Comparison of ENCODE assay signal across 18 cellular contexts in the genomic region with DNA sequence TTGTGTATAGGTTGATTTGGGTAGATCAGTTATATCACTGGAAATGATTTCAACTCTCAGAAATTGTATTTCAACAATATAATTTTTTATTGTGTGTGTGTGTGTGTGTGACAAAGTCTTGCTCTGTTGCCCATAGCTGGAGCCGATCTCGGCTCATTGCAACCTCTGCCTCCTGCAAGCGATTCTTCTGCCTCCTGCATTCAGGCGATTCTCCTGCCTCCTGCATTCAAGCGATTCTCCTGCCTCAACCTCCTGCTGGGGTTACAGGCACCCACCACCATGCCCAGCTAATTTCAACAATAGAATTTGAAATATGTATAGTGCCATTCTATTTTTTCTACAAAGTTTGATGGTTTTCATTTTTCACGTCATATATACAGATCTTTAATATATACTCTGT. TPM values are rescaled to one million over a fixed set of nuclear protein-coding genes. Genes with fewer than 3 reads are reported as not detected.
A peak's percentile ranks its signal among the peaks of the same experiment; 100 is the strongest.
DNase-seq lines count a peak whose midpoint lies in the region; ATAC-seq and TF ChIP-seq lines count a peak whose summit lies in the region.
"Had no signal": no experiment of that assay in that cellular context is flagged by ENCODE, and none has a peak within 500 bp of the region (broad histone marks: within the 10 kb centered on the region; RNA-seq: fewer than 3 reads in every experiment).

No MANE protein-coding gene starts in this region.

- peak overlapping the region; percentile 17; the same call in 1 of the 2 replicates for H3K27ac ChIP-seq in HCT116 (ENCODE audit: low read depth, low read length)
- peak overlapping the region; percentile 79 for H3K27ac ChIP-seq in iPS-18a (ENCODE audit: low read length)
- no peak overlapping the region for H3K27ac ChIP-seq in gastrocnemius medialis
- H3K27ac ChIP-seq: vagina had no signal

- H4K20me1 ChIP-seq in HCT116 (ENCODE audit: insufficient read depth), result no peaks in the 10 kb centered on the region

- in situ Hi-C loops in gastrocnemius medialis (cut with MboI; ENCODE audit: low sequenced_read_pairs in 4 of 4), result no loop called here

- DNase-seq in HCT116 (ENCODE audit: low read depth, low spot score) (no peak), retinal pigment epithelial cell (ENCODE audit: low read depth) (no peak), gastrocnemius medialis (no peak), NCI-H345 (lab: John Stamatoyannopoulos, UW) (no peak)
- DNase-seq: activated CD4-positive, alpha-beta T cell treated with anti-CD3 and anti-CD28 coated beads for 1 hour; activated T-cell treated with anti-CD3 and anti-CD28 coated beads, Interleukin-2, amount 50 U/mL, for 72 hours; CD4-positive, alpha-beta memory T cell; DND-41; mesendoderm; MG63; NCI-H2227 treated with DMSO at 0.1 percent for 48 hours; psoas muscle had no signal

- peaks cover 43% of the 10 kb centered on the region for H3K4me1 Mint-ChIP-seq in activated T-helper 17 cell treated with anti-CD3 and anti-CD28 coated beads, Interleukin-2, amount 50 U/mL, for 72 hours

- H3K9me3 ChIP-seq in HCT116 (ENCODE audit: control insufficient read depth in 1 of 2, insufficient read depth in 1 of 2, low read depth in 1 of 2, low read length in 2 of 2), result no peaks in the 10 kb centered on the region; a peak in 1 of 4 replicates
- no peaks in the 10 kb centered on the region for H3K9me3 ChIP-seq in iPS-18a (ENCODE audit: control insufficient read depth, low read depth, low read length)
- no peaks in the 10 kb centered on the region for H3K9me3 ChIP-seq in gastrocnemius medialis
- H3K9me3 ChIP-seq: MG63, psoas muscle, vagina had no signal

- TF ChIP-seq CTCF in HCT116 (IDR thresholded peaks at IDR 0.05 in 2 of 3, conservative IDR thresholded peaks at IDR 0.05 in 1 of 3; ENCODE audit: borderline replicate concordance in 1 of 3, insufficient read depth in 1 of 3, low read depth in 2 of 3, low read length in 2 of 3) (no peak), retinal pigment epithelial cell (conservative IDR thresholded peaks at IDR 0.05; ENCODE audit: low read depth, low read length) (no peak), gastrocnemius medialis (IDR thresholded peaks at IDR 0.05 in 4 of 5, conservative IDR thresholded peaks at IDR 0.05 in 1 of 5) (no peak)

- no peaks in the 10 kb centered on the region for H3K36me3 ChIP-seq in HCT116 (ENCODE audit: control insufficient read depth in 1 of 2, insufficient read depth in 2 of 2, low read length in 2 of 2)
- no peaks in the 10 kb centered on the region for H3K36me3 ChIP-seq in iPS-18a (ENCODE audit: control insufficient read depth, low read depth, low read length)
- no peaks in the 10 kb centered on the region for H3K36me3 ChIP-seq in gastrocnemius medialis
- H3K36me3 ChIP-seq: MG63, vagina had no signal

- BruUV-seq in HCT116 (replicated peaks; lab: Mats Ljungman, UMichigan), result no TSS peak

- no peaks in the 10 kb centered on the region for H3K9me2 ChIP-seq in HCT116 (ENCODE audit: insufficient read depth)

- peak overlapping the region; percentile 71 for H3K4me3 Mint-ChIP-seq in activated T-helper 17 cell treated with anti-CD3 and anti-CD28 coated beads, Interleukin-2, amount 50 U/mL, for 72 hours

- H3K27me3 ChIP-seq in HCT116 (ENCODE audit: insufficient read depth, low read length), result no peaks in the 10 kb centered on the region
- H3K27me3 ChIP-seq in iPS-18a (ENCODE audit: control insufficient read depth, insufficient read depth, low read length), result no peaks in the 10 kb centered on the region
- H3K27me3 ChIP-seq in gastrocnemius medialis, result no peaks in the 10 kb centered on the region
- H3K27me3 ChIP-seq: MG63, vagina had no signal

- H2AFZ ChIP-seq in HCT116 (ENCODE audit: low read depth, low read length, poor library complexity, severe bottlenecking), result no peak overlapping the region

- H3K27ac Mint-ChIP-seq in activated T-helper 17 cell treated with anti-CD3 and anti-CD28 coated beads, Interleukin-2, amount 50 U/mL, for 72 hours, result no peak overlapping the region
- H3K27ac Mint-ChIP-seq: activated naive CD4-positive, alpha-beta T cell treated with anti-CD3 and anti-CD28 coated beads, Interleukin-2, amount 50 U/mL, for 72 hours had no signal

- intact Hi-C loops in HCT116 (cut with micrococcal nuclease), result no loop called here
- intact Hi-C loops in gastrocnemius medialis (cut with DNase I; ENCODE audit: low total_unique reads), result no loop called here

- H3K4me3 ChIP-seq in HCT116 (replicated peaks in 1 of 2; ENCODE audit: low read depth in 1 of 2, low read length in 2 of 2) (peak overlapping the region in 1 of 2 experiments; percentile 42; a peak in 1 of 4 replicates), iPS-18a (ENCODE audit: low read length) (peak overlapping the region; percentile 46), retinal pigment epithelial cell (ENCODE audit: low read length) (peak overlapping the region; percentile 38), gastrocnemius medialis (no peak overlapping the region)
- H3K4me3 ChIP-seq: MG63, vagina had no signal

- H3K27me3 Mint-ChIP-seq in activated T-helper 17 cell treated with anti-CD3 and anti-CD28 coated beads, Interleukin-2, amount 50 U/mL, for 72 hours, result no peaks in the 10 kb centered on the region

- H3K4me1 ChIP-seq in HCT116 (ENCODE audit: control insufficient read depth in 1 of 2, insufficient read depth in 2 of 2, low read length in 2 of 2) (peaks cover 25 to 58% of the 10 kb centered on the region in 2 experiments), iPS-18a (ENCODE audit: control insufficient read depth, low read depth, low read length) (peaks cover 69% of the 10 kb centered on the region), gastrocnemius medialis (peaks cover 33 to 41% of the 10 kb centered on the region in 2 donors)

- ATAC-seq in HCT116, result no peak
- no peak for ATAC-seq in activated T-helper 17 cell treated with anti-CD3 and anti-CD28 coated beads, Interleukin-2, amount 50 U/mL, for 72 hours (replicated peaks)
- ATAC-seq in HG02840 (IDR thresholded peaks at IDR 0.05; ENCODE audit: low FRiP score, unreplicated experiment), result no peak
- no peak for ATAC-seq in gastrocnemius medialis
- ATAC-seq in GM18517 (IDR thresholded peaks at IDR 0.05; ENCODE audit: unreplicated experiment), result no peak
- ATAC-seq: activated naive CD4-positive, alpha-beta T cell treated with anti-CD3 and anti-CD28 coated beads, Interleukin-2, amount 50 U/mL, for 72 hours; activated T-cell treated with anti-CD3 and anti-CD28 coated beads, Interleukin-2, amount 50 U/mL, for 72 hours; psoas muscle had no signal

- POLR2A ChIA-PET in HCT116 (lab: Charles Lee), result no interaction called here

- H3K79me2 ChIP-seq in HCT116 (ENCODE audit: insufficient read depth, low read length), result peaks cover 99% of the 10 kb centered on the region

- H3K36me3 Mint-ChIP-seq in activated T-helper 17 cell treated with anti-CD3 and anti-CD28 coated beads, Interleukin-2, amount 50 U/mL, for 72 hours (ENCODE audit: low read depth), result no peaks in the 10 kb centered on the region
- H3K36me3 Mint-ChIP-seq: activated naive CD4-positive, alpha-beta T cell treated with anti-CD3 and anti-CD28 coated beads, Interleukin-2, amount 50 U/mL, for 72 hours; CD4-positive, alpha-beta memory T cell had no signal

- no peak for TF ChIP-seq RAD21 in HCT116 (IDR thresholded peaks at IDR 0.05; ENCODE audit: low read depth)

- no peaks in the 10 kb centered on the region for H3K9me3 Mint-ChIP-seq in activated T-helper 17 cell treated with anti-CD3 and anti-CD28 coated beads, Interleukin-2, amount 50 U/mL, for 72 hours
- H3K9me3 Mint-ChIP-seq: activated naive CD4-positive, alpha-beta T cell treated with anti-CD3 and anti-CD28 coated beads, Interleukin-2, amount 50 U/mL, for 72 hours; activated T-cell treated with anti-CD3 and anti-CD28 coated beads, Interleukin-2, amount 50 U/mL, for 72 hours had no signal

- TF ChIP-seq POLR2A in HCT116 (IDR thresholded peaks at IDR 0.05; ENCODE audit: borderline replicate concordance, extremely low read depth, insufficient read depth, insufficient read length) (no peak), gastrocnemius medialis (IDR thresholded peaks at IDR 0.05) (no peak)

- RAD21 ChIA-PET in HCT116 (lab: Charles Lee; ENCODE audit: low non-redundant PET in 1 of 2, low total read pairs in 2 of 2, uncharacterized antibody in 2 of 2, unreplicated experiment in 2 of 2), result no interaction called here

- peak overlapping the region; percentile 42; the same call in 1 of the 2 replicates for H3K9ac ChIP-seq in HCT116 (ENCODE audit: low read length)
- peak overlapping the region; percentile 41 for H3K9ac ChIP-seq in iPS-18a (ENCODE audit: low read length)

- H3K4me2 ChIP-seq in HCT116 (ENCODE audit: low read length), result peak overlapping the region; percentile 76

- CTCF ChIA-PET in HCT116 (lab: Charles Lee), result no interaction called here

TF ChIP-seq in HCT116, 20 proteins besides CTCF, POLR2A, EP300 and RAD21 (continues in another document):
- TF ChIP-seq JUND (IDR thresholded peaks at IDR 0.05) (no peak), FOSL1 (IDR thresholded peaks at IDR 0.05; ENCODE audit: low read depth) (no peak), CEBPB (IDR thresholded peaks at IDR 0.05; ENCODE audit: low read depth) (no peak), EZH2 (IDR thresholded peaks at IDR 0.05) (no peak), EZH2phosphoT487 (IDR thresholded peaks at IDR 0.05; ENCODE audit: borderline replicate concordance) (no peak), ZFX (IDR thresholded peaks at IDR 0.05) (no peak), POLR2AphosphoS5 (IDR thresholded peaks at IDR 0.05; ENCODE audit: low read depth, low read length) (no peak)
- TF ChIP-seq, protein P1, sequence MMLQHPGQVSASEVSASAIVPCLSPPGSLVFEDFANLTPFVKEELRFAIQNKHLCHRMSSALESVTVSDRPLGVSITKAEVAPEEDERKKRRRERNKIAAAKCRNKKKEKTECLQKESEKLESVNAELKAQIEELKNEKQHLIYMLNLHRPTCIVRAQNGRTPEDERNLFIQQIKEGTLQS (IDR thresholded peaks at IDR 0.05), result no peak
- TF ChIP-seq, protein P2, sequence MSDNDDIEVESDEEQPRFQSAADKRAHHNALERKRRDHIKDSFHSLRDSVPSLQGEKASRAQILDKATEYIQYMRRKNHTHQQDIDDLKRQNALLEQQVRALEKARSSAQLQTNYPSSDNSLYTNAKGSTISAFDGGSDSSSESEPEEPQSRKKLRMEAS (IDR thresholded peaks at IDR 0.05), result no peak

RNA-seq across cellular contexts. Expression of gene AFDN, which starts 24.1 kb away (rescaled TPM):
- total RNA-seq in HCT116 (2021; ENCODE audit: unreplicated experiment), result 59.4 TPM
- polyA plus RNA-seq in HCT116 (2012), result 31.2 and 32.9 TPM in 2 replicates
- total RNA-seq in activated T-helper 17 cell treated with anti-CD3 and anti-CD28 coated beads, Interleukin-2, amount 50 U/mL, for 72 hours, result 100 to 1,000 TPM in 1 of 2 donors, 10 to 100 TPM in 1; 56.3 to 107 TPM
- total RNA-seq in gastrocnemius medialis, result 10 to 100 TPM; 22.2 to 66.0 (median 30.0) TPM

Comparison
In these comparisons a context has a peak if more than half of its experiments do, and no peak if none do; other contexts are left out.
1. H3K27ac ChIP-seq: peak in HCT116 (single experiment) and iPS-18a (single experiment); none in gastrocnemius medialis (0 of 4).
2. H3K4me3 ChIP-seq: peak in iPS-18a (single experiment) and retinal pigment epithelial cell (single experiment); none in gastrocnemius medialis (0 of 4).